10 cellular contexts compared by ENCODE assay signal in genomic region chr14:101820283-101820798, GRCh38. TPM values are rescaled to one million over a fixed set of nuclear protein-coding genes. Genes with fewer than 3 reads are reported as not detected.
A peak's percentile ranks its signal among the peaks of the same experiment; 100 is the strongest.
DNase-seq lines count a peak whose midpoint lies in the region; ATAC-seq and TF ChIP-seq lines count a peak whose summit lies in the region.
"Had no signal": no experiment of that assay in that cellular context is flagged by ENCODE, and none has a peak within 500 bp of the region (broad histone marks: within the 10 kb centered on the region; RNA-seq: fewer than 3 reads in every experiment).

No MANE protein-coding gene starts in this region.

- peaks cover 25% of the 10 kb centered on the region for H3K4me1 ChIP-seq in BE2C

- peaks cover 31% of the 10 kb centered on the region for H3K36me3 ChIP-seq in BE2C

- peak overlapping the region; percentile 90 for H3K27ac Mint-ChIP-seq in activated T-helper 1 cell treated with anti-CD3 and anti-CD28 coated beads, Interleukin-12 subunit alpha, Interleukin-12 subunit beta, Interleukin-2, Interleukin-4 antibody, amounts not matched to agents 30 ng/mL and 10 ng/mL and 1 ng/mL, durations not matched to agents 14 hours and 24 hours and 36 hours
- H3K27ac Mint-ChIP-seq in naive thymus-derived CD8-positive, alpha-beta T cell, result peak overlapping the region; percentile 97 to 100 (median 100)

- CTCF ChIA-PET in GM10248 (lab: Yijun Ruan, JAX), result interaction anchor here (1.4 to 2.1 kb wide), 3 partner anchors 16 to 49 kb away, joined by 3 to 13 read pairs (median 6); no protein-coding TSS in a partner anchor

- POLR2A ChIA-PET in GM10248 (lab: Yijun Ruan, JAX), result no interaction called here
- POLR2A ChIA-PET in naive thymus-derived CD8-positive, alpha-beta T cell (lab: Charles Lee), result interaction anchor here (0.9 to 5.2 kb wide), 14 partner anchors 10 to 1755 kb away, joined by 3 to 147 read pairs (median 5); partner anchors contain the start of genes EVL, PPP2R5C and ZNF839

- no peaks in the 10 kb centered on the region for H3K27me3 ChIP-seq in BE2C

- H3K27me3 Mint-ChIP-seq in activated T-helper 1 cell treated with anti-CD3 and anti-CD28 coated beads, Interleukin-12 subunit alpha, Interleukin-12 subunit beta, Interleukin-2, Interleukin-4 antibody, amounts not matched to agents 30 ng/mL and 10 ng/mL and 1 ng/mL, durations not matched to agents 14 hours and 24 hours and 36 hours (ENCODE audit: insufficient read depth), result no peaks in the 10 kb centered on the region
- no peaks in the 10 kb centered on the region for H3K27me3 Mint-ChIP-seq in naive thymus-derived CD8-positive, alpha-beta T cell

- DNase-seq in GM10248 (ENCODE audit: extremely low spot score) (peak; percentile 43), NCI-H1436 treated with DMSO at 0.1 percent for 48 hours (lab: John Stamatoyannopoulos, UW) (no peak), BE2C (no peak), putamen (ENCODE audit: low spot score) (no peak)
- DNase-seq in activated T-helper 1 cell treated with anti-CD3 and anti-CD28 coated beads, Interleukin-12 subunit alpha, Interleukin-12 subunit beta, Interleukin-2, Interleukin-4 antibody, amounts not matched to agents 30 ng/mL and 10 ng/mL and 1 ng/mL, durations not matched to agents 14 hours and 24 hours and 36 hours (ENCODE audit: low spot score), result no peak
- peak in 7 of 10 donors; percentile 26 to 69 (median 60) for DNase-seq in naive thymus-derived CD8-positive, alpha-beta T cell
- DNase-seq: HCEC 1CT, SK-N-SH had no signal

- no peak overlapping the region for H3K4me3 ChIP-seq in BE2C (ENCODE audit: low read depth, low read length)

- TF ChIP-seq CTCF in GM10248 (IDR thresholded peaks at IDR 0.05; ENCODE audit: control extremely low read depth, extremely low read depth, low read depth, missing control alignments), result no peak
- TF ChIP-seq CTCF in BE2C (IDR thresholded peaks at IDR 0.05; ENCODE audit: low read depth, low read length), result no peak

- peak overlapping the region; percentile 64 for H3K4me3 Mint-ChIP-seq in activated T-helper 1 cell treated with anti-CD3 and anti-CD28 coated beads, Interleukin-12 subunit alpha, Interleukin-12 subunit beta, Interleukin-2, Interleukin-4 antibody, amounts not matched to agents 30 ng/mL and 10 ng/mL and 1 ng/mL, durations not matched to agents 14 hours and 24 hours and 36 hours
- H3K4me3 Mint-ChIP-seq in naive thymus-derived CD8-positive, alpha-beta T cell, result peak overlapping the region; percentile 72 to 93 (median 84)

- no peaks in the 10 kb centered on the region for H3K9me3 Mint-ChIP-seq in activated T-helper 1 cell treated with anti-CD3 and anti-CD28 coated beads, Interleukin-12 subunit alpha, Interleukin-12 subunit beta, Interleukin-2, Interleukin-4 antibody, amounts not matched to agents 30 ng/mL and 10 ng/mL and 1 ng/mL, durations not matched to agents 14 hours and 24 hours and 36 hours
- no peaks in the 10 kb centered on the region for H3K9me3 Mint-ChIP-seq in naive thymus-derived CD8-positive, alpha-beta T cell

- ATAC-seq in HG02885 (IDR thresholded peaks at IDR 0.05; ENCODE audit: poor library complexity, unreplicated experiment) (peak; percentile 58), GM21786 (IDR thresholded peaks at IDR 0.05; ENCODE audit: unreplicated experiment) (no peak)
- peak; percentile 4 to 6 for ATAC-seq in naive thymus-derived CD8-positive, alpha-beta T cell

- H3K9me3 ChIP-seq in BE2C, result no peaks in the 10 kb centered on the region
- H3K9me3 ChIP-seq: SK-N-SH had no signal

- peaks cover 25% of the 10 kb centered on the region for H3K36me3 Mint-ChIP-seq in activated T-helper 1 cell treated with anti-CD3 and anti-CD28 coated beads, Interleukin-12 subunit alpha, Interleukin-12 subunit beta, Interleukin-2, Interleukin-4 antibody, amounts not matched to agents 30 ng/mL and 10 ng/mL and 1 ng/mL, durations not matched to agents 14 hours and 24 hours and 36 hours (ENCODE audit: low read depth)
- H3K36me3 Mint-ChIP-seq in naive thymus-derived CD8-positive, alpha-beta T cell, result peaks cover 4 to 18% (median 16%) of the 10 kb centered on the region in 3 donors

- peaks cover 87% of the 10 kb centered on the region for H3K4me1 Mint-ChIP-seq in activated T-helper 1 cell treated with anti-CD3 and anti-CD28 coated beads, Interleukin-12 subunit alpha, Interleukin-12 subunit beta, Interleukin-2, Interleukin-4 antibody, amounts not matched to agents 30 ng/mL and 10 ng/mL and 1 ng/mL, durations not matched to agents 14 hours and 24 hours and 36 hours (ENCODE audit: low read depth)
- H3K4me1 Mint-ChIP-seq in naive thymus-derived CD8-positive, alpha-beta T cell, result peaks cover 41 to 90% (median 88%) of the 10 kb centered on the region in 4 donors

- intact Hi-C loops in activated T-helper 1 cell treated with anti-CD3 and anti-CD28 coated beads, Interleukin-12 subunit alpha, Interleukin-12 subunit beta, Interleukin-2, Interleukin-4 antibody, amounts not matched to agents 30 ng/mL and 10 ng/mL and 1 ng/mL, durations not matched to agents 14 hours and 24 hours and 36 hours (cut with micrococcal nuclease), result loop anchor here (5.0 to 10.0 kb wide), 6 partner anchors 142 to 1753 kb away; partner anchors contain the start of genes DYNC1H1, EVL, HSP90AA1 and RCOR1

RNA-seq across cellular contexts. Expression of gene PPP2R5C, which starts 58.8 kb away (rescaled TPM):
- 157 and 166 TPM in 2 replicates for total RNA-seq in activated T-helper 1 cell treated with anti-CD3 and anti-CD28 coated beads, Interleukin-12 subunit alpha, Interleukin-12 subunit beta, Interleukin-2, Interleukin-4 antibody, amounts not matched to agents 30 ng/mL and 10 ng/mL and 1 ng/mL, durations not matched to agents 14 hours and 24 hours and 36 hours
- 100 to 1,000 TPM; 411 to 418 TPM for total RNA-seq in naive thymus-derived CD8-positive, alpha-beta T cell
- 100 to 1,000 TPM; 143 to 237 (median 172) TPM for polyA plus RNA-seq in naive thymus-derived CD8-positive, alpha-beta T cell
- polyA plus RNA-seq in BE2C (2012; ENCODE audit: insufficient read depth, insufficient read length, low read depth), result 55.0 TPM

Comparison
In these comparisons a context has a peak if more than half of its experiments do, and no peak if none do; other contexts are left out.
1. DNase-seq: peak in GM10248 (single experiment) and naive thymus-derived CD8-positive, alpha-beta T cell (7 of 10); none in activated T-helper 1 cell treated with anti-CD3 and anti-CD28 coated beads, Interleukin-12 subunit alpha, Interleukin-12 subunit beta, Interleukin-2, Interleukin-4 antibody, amounts not matched to agents 30 ng/mL and 10 ng/mL and 1 ng/mL, durations not matched to agents 14 hours and 24 hours and 36 hours (single experiment), NCI-H1436 treated with DMSO at 0.1 percent for 48 hours (single experiment), BE2C (single experiment) and putamen (single experiment).